1 cellular context compared by ENCODE assay signal in the genomic region with DNA sequence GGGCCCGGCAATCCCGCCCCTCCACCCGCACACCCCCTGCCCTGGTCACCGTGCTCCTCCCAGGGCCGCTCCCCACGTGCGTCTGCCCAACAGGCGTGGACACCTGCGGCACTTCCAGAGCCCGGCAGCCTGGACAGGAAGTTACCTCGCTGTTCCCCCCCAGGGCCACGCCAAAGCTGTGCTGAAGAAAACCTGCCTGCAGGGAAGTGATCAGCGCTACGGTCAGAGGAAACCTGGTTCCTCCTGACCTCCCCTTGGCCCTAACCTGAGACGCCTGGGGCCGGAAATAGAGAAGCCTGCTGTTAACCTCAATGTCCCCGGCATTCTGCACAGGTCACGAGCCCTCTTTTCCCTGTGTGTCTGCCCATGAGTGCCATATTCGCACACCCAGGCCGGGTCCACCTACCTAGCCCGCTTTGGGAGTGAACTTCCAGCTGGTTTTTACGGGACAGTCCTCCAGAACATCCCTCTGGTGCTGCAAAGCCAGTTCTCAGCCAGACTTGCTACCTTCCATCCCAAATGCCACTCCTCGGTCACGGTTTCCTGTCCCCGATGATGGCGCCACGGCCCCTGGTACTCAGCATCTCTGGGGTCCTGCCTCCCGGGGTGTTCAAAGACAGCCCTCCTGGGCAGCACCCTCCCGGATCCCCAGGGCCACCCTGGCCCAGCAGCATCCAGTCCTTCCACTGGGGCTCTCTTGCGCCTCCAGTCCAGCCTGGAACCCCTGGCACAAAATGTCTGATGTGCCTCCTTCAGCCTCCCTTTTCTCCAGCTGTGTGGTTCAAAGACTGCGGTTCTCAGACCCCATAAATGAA.
TF ChIP-seq lines count a peak whose summit lies in the region.

No MANE protein-coding gene starts in this region.

TF ChIP-seq in GM12878, 131 proteins besides CTCF, POLR2A, EP300 and RAD21:
- TF ChIP-seq MYC (IDR thresholded peaks at IDR 0.05; ENCODE audit: insufficient read depth, insufficient read length, insufficient replicate concordance, low read length, severe bottlenecking) (no peak), ZNF207 (IDR thresholded peaks at IDR 0.05; ENCODE audit: borderline replicate concordance) (no peak), ZNF592 (IDR thresholded peaks at IDR 0.05) (no peak), BCL3 (IDR thresholded peaks at IDR 0.05; ENCODE audit: borderline replicate concordance, insufficient read depth, low read depth, low read length, poor library complexity, severe bottlenecking) (no peak), POU2F2 (IDR thresholded peaks at IDR 0.05; ENCODE audit: borderline replicate concordance, low read depth, low read length) (no peak), EZH2 (IDR thresholded peaks at IDR 0.05; ENCODE audit: borderline replicate concordance, control insufficient read depth, low read depth, low read length) (no peak), IKZF2 (IDR thresholded peaks at IDR 0.05) (0 out of 4 replicates have a peak, but pooled peaks of 1 of the 2 experiments have one; percentile 23), BCLAF1 (IDR thresholded peaks at IDR 0.05) (no peak), ETV6 (conservative IDR thresholded peaks at IDR 0.05 in 1 of 2, IDR thresholded peaks at IDR 0.05 in 1 of 2; ENCODE audit: borderline replicate concordance in 1 of 2, low read depth in 1 of 2) (peak in 1 of 2 experiments; percentile 90; a peak in 2 of 4 replicates), BHLHE40 (IDR thresholded peaks at IDR 0.05; ENCODE audit: borderline replicate concordance in 1 of 2, low read depth in 2 of 2, low read length in 1 of 2) (peak; percentile 41 to 46; a peak in 3 of 4 replicates), SPI1 (IDR thresholded peaks at IDR 0.05; ENCODE audit: borderline replicate concordance, insufficient read depth, low read depth, low read length) (peak; percentile 69), CBFB (IDR thresholded peaks at IDR 0.05; ENCODE audit: low read depth) (no peak), SREBF1 (IDR thresholded peaks at IDR 0.05; ENCODE audit: low read length) (no peak), E2F4 (IDR thresholded peaks at IDR 0.05; ENCODE audit: low read depth, low read length) (no peak), MEF2A (IDR thresholded peaks at IDR 0.05; ENCODE audit: insufficient read depth, low read depth, low read length) (0 out of 2 replicates have a peak, but pooled peaks have one; percentile 7), POLR2AphosphoS5 (IDR thresholded peaks at IDR 0.05; ENCODE audit: low read length) (no peak), IRF4 (IDR thresholded peaks at IDR 0.05; ENCODE audit: low read depth, low read length) (no peak), IKZF1 (conservative IDR thresholded peaks at IDR 0.05) (0 out of 2 replicates have a peak, but pooled peaks have one; percentile 9), SIN3A (IDR thresholded peaks at IDR 0.05; ENCODE audit: low read depth, low read length) (no peak), ZBED1 (IDR thresholded peaks at IDR 0.05; ENCODE audit: borderline replicate concordance) (no peak), CUX1 (IDR thresholded peaks at IDR 0.05; ENCODE audit: insufficient replicate concordance, low read depth, low read length) (no peak), IRF5 (IDR thresholded peaks at IDR 0.05; ENCODE audit: borderline replicate concordance) (no peak), EED (IDR thresholded peaks at IDR 0.05; ENCODE audit: low read depth) (0 out of 2 replicates have a peak, but pooled peaks have one; percentile 52), EGR1 (IDR thresholded peaks at IDR 0.05; ENCODE audit: borderline replicate concordance in 1 of 2, low read depth in 2 of 2, low read length in 2 of 2) (peak in 1 of 2 experiments; percentile 42; a peak in 1 of 3 replicates), FOXK2 (IDR thresholded peaks at IDR 0.05) (no peak), ATF3 (IDR thresholded peaks at IDR 0.05; ENCODE audit: borderline replicate concordance, extremely low read depth, low read depth, low read length) (no peak), ZNF622 (IDR thresholded peaks at IDR 0.05) (no peak), RELA (IDR thresholded peaks at IDR 0.05; ENCODE audit: borderline replicate concordance, partially characterized antibody) (no peak), WRNIP1 (IDR thresholded peaks at IDR 0.05; ENCODE audit: borderline replicate concordance, low read depth, low read length) (no peak)
- TF ChIP-seq, protein P1, sequence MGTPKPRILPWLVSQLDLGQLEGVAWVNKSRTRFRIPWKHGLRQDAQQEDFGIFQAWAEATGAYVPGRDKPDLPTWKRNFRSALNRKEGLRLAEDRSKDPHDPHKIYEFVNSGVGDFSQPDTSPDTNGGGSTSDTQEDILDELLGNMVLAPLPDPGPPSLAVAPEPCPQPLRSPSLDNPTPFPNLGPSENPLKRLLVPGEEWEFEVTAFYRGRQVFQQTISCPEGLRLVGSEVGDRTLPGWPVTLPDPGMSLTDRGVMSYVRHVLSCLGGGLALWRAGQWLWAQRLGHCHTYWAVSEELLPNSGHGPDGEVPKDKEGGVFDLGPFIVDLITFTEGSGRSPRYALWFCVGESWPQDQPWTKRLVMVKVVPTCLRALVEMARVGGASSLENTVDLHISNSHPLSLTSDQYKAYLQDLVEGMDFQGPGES (IDR thresholded peaks at IDR 0.05), result no peak
- TF ChIP-seq, protein P2, sequence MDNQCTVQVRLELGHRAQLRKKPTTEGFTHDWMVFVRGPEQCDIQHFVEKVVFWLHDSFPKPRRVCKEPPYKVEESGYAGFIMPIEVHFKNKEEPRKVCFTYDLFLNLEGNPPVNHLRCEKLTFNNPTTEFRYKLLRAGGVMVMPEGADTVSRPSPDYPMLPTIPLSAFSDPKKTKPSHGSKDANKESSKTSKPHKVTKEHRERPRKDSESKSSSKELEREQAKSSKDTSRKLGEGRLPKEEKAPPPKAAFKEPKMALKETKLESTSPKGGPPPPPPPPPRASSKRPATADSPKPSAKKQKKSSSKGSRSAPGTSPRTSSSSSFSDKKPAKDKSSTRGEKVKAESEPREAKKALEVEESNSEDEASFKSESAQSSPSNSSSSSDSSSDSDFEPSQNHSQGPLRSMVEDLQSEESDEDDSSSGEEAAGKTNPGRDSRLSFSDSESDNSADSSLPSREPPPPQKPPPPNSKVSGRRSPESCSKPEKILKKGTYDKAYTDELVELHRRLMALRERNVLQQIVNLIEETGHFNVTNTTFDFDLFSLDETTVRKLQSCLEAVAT (IDR thresholded peaks at IDR 0.05), result no peak
